In the genomic region with DNA sequence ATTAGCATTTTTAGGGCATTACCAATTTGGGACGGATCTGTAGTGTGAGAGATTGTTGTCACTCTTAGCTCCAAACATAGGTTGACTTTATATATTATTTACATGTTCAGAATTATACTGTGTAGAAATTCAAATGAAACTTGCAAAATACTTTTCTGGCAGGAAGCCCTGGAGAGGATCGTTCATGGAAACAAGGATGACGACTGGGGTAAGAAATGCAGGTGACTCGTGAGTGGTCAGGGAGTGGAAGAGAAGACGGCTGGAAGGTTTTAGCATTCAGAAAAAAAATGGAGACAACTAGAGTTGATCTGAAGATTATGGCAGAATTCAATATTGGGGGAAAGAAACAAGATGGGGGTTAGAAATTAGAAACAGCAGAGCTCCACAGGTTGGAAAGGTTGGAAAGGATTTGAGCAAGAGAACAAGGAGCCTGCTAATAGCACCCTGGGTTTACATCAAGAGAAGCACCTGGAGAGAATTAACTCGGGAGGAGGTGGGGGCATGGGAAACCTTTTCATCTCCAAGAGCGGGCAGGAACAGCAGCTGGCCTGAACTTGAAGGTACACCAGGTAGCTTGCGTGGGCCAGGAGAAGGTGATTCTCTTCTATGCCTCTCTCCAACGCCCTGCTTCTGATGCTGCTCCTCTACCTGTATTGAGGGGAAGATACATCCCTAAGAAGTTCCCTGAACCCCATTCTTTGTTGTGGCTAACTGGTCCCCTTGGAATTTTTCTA, we compare ENCODE assay signal across 8 cellular contexts. TPM values are rescaled to one million over a fixed set of nuclear protein-coding genes. Genes with fewer than 3 reads are reported as not detected.
DNase-seq lines count a peak whose midpoint lies in the region; TF ChIP-seq lines count a peak whose summit lies in the region.

No MANE protein-coding gene starts in this region.

- H3K4me1 Mint-ChIP-seq in activated T-cell treated with anti-CD3 and anti-CD28 coated beads, Interleukin-2, amount 50 U/mL, for 24 hours (ENCODE audit: low read depth) = peaks cover 65% of the 10 kb centered on the region

- TF ChIP-seq EP300 in tibial nerve (IDR thresholded peaks at IDR 0.05) = no peak

- H3K4me3 Mint-ChIP-seq in activated T-cell treated with anti-CD3 and anti-CD28 coated beads, Interleukin-2, amount 50 U/mL, for 24 hours = peak overlapping the region; percentile 6

- H3K9me3 Mint-ChIP-seq in activated T-cell treated with anti-CD3 and anti-CD28 coated beads, Interleukin-2, amount 50 U/mL, for 24 hours = no peaks in the 10 kb centered on the region

- no peak for TF ChIP-seq POLR2A in tibial nerve (IDR thresholded peaks at IDR 0.05)

- peak overlapping the region; percentile 85 for H3K9ac ChIP-seq in adipocyte (ENCODE audit: low read length)

- TF ChIP-seq CTCF in tibial nerve (IDR thresholded peaks at IDR 0.05) = no peak

- H3K4me1 ChIP-seq in adipocyte (ENCODE audit: control insufficient read depth, insufficient read depth, low read length) (peaks cover 86% of the 10 kb centered on the region), tibial nerve (peaks cover 0 to 68% (median 48%) of the 10 kb centered on the region in 4 donors)

- H3K9me3 ChIP-seq in adipocyte (ENCODE audit: control insufficient read depth, low read length) (no peaks in the 10 kb centered on the region), tibial nerve (no peaks in the 10 kb centered on the region)

- WGBS in tibial nerve, 2 donors = 76 to 82% methylated on average over 9 of the region's 9 CpGs

- no peaks in the 10 kb centered on the region for H3K27me3 ChIP-seq in adipocyte (replicated peaks; ENCODE audit: control insufficient read depth, insufficient read depth, low read length)
- H3K27me3 ChIP-seq in layer of hippocampus (ENCODE audit: control insufficient read depth, insufficient read depth, low read length) = no peaks in the 10 kb centered on the region
- no peaks in the 10 kb centered on the region for H3K27me3 ChIP-seq in tibial nerve

- peak; percentile 27 for DNase-seq in activated T-cell treated with anti-CD3 and anti-CD28 coated beads, Interleukin-2, amount 50 U/mL, for 24 hours
- DNase-seq in activated T-cell treated with anti-CD3 and anti-CD28 coated beads, Interleukin-2, amount 50 U/mL, for 1 hour = no peak
- DNase-seq in adipocyte (ENCODE audit: low read depth) (no peak), tibial nerve (ENCODE audit: low spot score in 2 of 2) (no peak), 8988T (no peak), KG1 (lab: John Stamatoyannopoulos, UW) (no peak), NCI-H748 (lab: John Stamatoyannopoulos, UW; ENCODE audit: unreplicated experiment) (no peak)

- no peaks in the 10 kb centered on the region for H3K36me3 Mint-ChIP-seq in activated T-cell treated with anti-CD3 and anti-CD28 coated beads, Interleukin-2, amount 50 U/mL, for 24 hours (ENCODE audit: low read depth)

- H3K36me3 ChIP-seq in adipocyte (ENCODE audit: control insufficient read depth, insufficient read depth, low read length, severe bottlenecking) = no peaks in the 10 kb centered on the region
- no peaks in the 10 kb centered on the region for H3K36me3 ChIP-seq in tibial nerve

- H3K27ac ChIP-seq in layer of hippocampus (ENCODE audit: low read depth, low read length) (peak overlapping the region; percentile 92), tibial nerve (peak overlapping the region; percentile 72 to 94 (median 86))

- peak overlapping the region; percentile 54 for H3K4me3 ChIP-seq in adipocyte (ENCODE audit: low read length)
- H3K4me3 ChIP-seq in tibial nerve = no peak overlapping the region

- H3K27ac Mint-ChIP-seq in activated T-cell treated with anti-CD3 and anti-CD28 coated beads, Interleukin-2, amount 50 U/mL, for 24 hours = peak overlapping the region; percentile 91

- no peaks in the 10 kb centered on the region for H3K27me3 Mint-ChIP-seq in activated T-cell treated with anti-CD3 and anti-CD28 coated beads, Interleukin-2, amount 50 U/mL, for 24 hours

RNA-seq across cellular contexts. Expression of gene GLRX, which starts 37.0 kb away (rescaled TPM):
- total RNA-seq in tibial nerve = 10 to 100 TPM; 15.3 to 72.0 (median 40.4) TPM
